Comparison of ENCODE assay signal across 10 cellular contexts in genomic region chr9:126151671-126152050, GRCh38.
DNase-seq lines count a peak whose midpoint lies in the region; ATAC-seq and TF ChIP-seq lines count a peak whose summit lies in the region.
"Had no signal": no experiment of that assay in that cellular context is flagged by ENCODE, and none has a peak within 500 bp of the region (broad histone marks: within the 10 kb centered on the region; RNA-seq: fewer than 3 reads in every experiment).

No MANE protein-coding gene starts in this region.

- TF ChIP-seq CTCF in hepatocyte (IDR thresholded peaks at IDR 0.05; ENCODE audit: poor library complexity) = no peak
- no peak for TF ChIP-seq CTCF in CD4-positive, alpha-beta T cell (IDR thresholded peaks at IDR 0.05)

- no peaks in the 10 kb centered on the region for H3K9me2 ChIP-seq in hepatocyte (replicated peaks; ENCODE audit: insufficient read depth)

- no peaks in the 10 kb centered on the region for H3K36me3 Mint-ChIP-seq in CD4-positive, alpha-beta T cell (ENCODE audit: low read depth)

- H3K4me1 ChIP-seq in hepatocyte (ENCODE audit: insufficient read depth) (peaks cover 16% of the 10 kb centered on the region), stomach smooth muscle (ENCODE audit: control insufficient read depth, insufficient read depth, low read length) (peaks cover 17% of the 10 kb centered on the region)
- H3K4me1 ChIP-seq: ascending aorta had no signal

- ATAC-seq in HG02610 (IDR thresholded peaks at IDR 0.05; ENCODE audit: unreplicated experiment) = no peak
- no peak for ATAC-seq in CD4-positive, alpha-beta T cell (ENCODE audit: poor library complexity)

- no peaks in the 10 kb centered on the region for H4K20me1 ChIP-seq in hepatocyte (ENCODE audit: insufficient read depth, poor library complexity, severe bottlenecking)

- H3K9me3 ChIP-seq in hepatocyte (ENCODE audit: low read depth) = no peaks in the 10 kb centered on the region
- peaks cover 0 to 4% of the 10 kb centered on the region in 2 donors for H3K9me3 ChIP-seq in stomach smooth muscle (ENCODE audit: control insufficient read depth in 2 of 2, low read length in 2 of 2)
- no peaks in the 10 kb centered on the region for H3K9me3 ChIP-seq in CD4-positive, alpha-beta T cell (ENCODE audit: control insufficient read depth, low read length)
- H3K9me3 ChIP-seq: ascending aorta had no signal

- H3K9ac ChIP-seq in stomach smooth muscle (ENCODE audit: low read length in 2 of 2) = peak overlapping the region in 1 of 2 donors; percentile 29

- no peaks in the 10 kb centered on the region for H3K27me3 ChIP-seq in hepatocyte
- H3K27me3 ChIP-seq in stomach smooth muscle (ENCODE audit: control insufficient read depth in 1 of 2, insufficient read depth in 2 of 2, low read length in 2 of 2) = no peaks in the 10 kb centered on the region
- peaks cover 3% of the 10 kb centered on the region for H3K27me3 ChIP-seq in CD4-positive, alpha-beta T cell (ENCODE audit: control insufficient read depth, insufficient read depth, low read length)
- H3K27me3 ChIP-seq: ascending aorta had no signal

- POLR2A ChIA-PET in CD4-positive, alpha-beta T cell (lab: Charles Lee) = no interaction called here

- DNase-seq in NCI-H2081 (lab: John Stamatoyannopoulos, UW) (peak; percentile 47 to 63), NCI-H2081 treated with DMSO at 0.1 percent for 48 hours (lab: John Stamatoyannopoulos, UW) (no peak), NCI-H2227 treated with DMSO at 0.1 percent for 48 hours (lab: John Stamatoyannopoulos, UW) (peak; percentile 18), hepatocyte (ENCODE audit: low spot score) (no peak)
- DNase-seq in CD4-positive, alpha-beta T cell = no peak
- no peak for DNase-seq in stimulated activated CD4-positive, alpha-beta T cell treated with anti-CD3 and anti-CD28 coated beads, Interleukin-4, amount 100 ng/mL, for 1 hour
- DNase-seq: KG1 had no signal

- no peaks in the 10 kb centered on the region for H3K36me3 ChIP-seq in hepatocyte (replicated peaks; ENCODE audit: insufficient read depth, low read depth)
- H3K36me3 ChIP-seq in stomach smooth muscle (ENCODE audit: control insufficient read depth in 2 of 2, insufficient read depth in 2 of 2, low read length in 2 of 2) = no peaks in the 10 kb centered on the region
- H3K36me3 ChIP-seq: ascending aorta had no signal

- peaks cover 25% of the 10 kb centered on the region for H3K27me3 Mint-ChIP-seq in CD4-positive, alpha-beta T cell

- peaks cover 1% of the 10 kb centered on the region for H3K4me1 Mint-ChIP-seq in CD4-positive, alpha-beta T cell (ENCODE audit: low read depth)

- H2AFZ ChIP-seq in hepatocyte = peak overlapping the region; percentile 55

- 38% methylated on average over 5 of the region's 5 CpGs for WGBS in hepatocyte (ENCODE audit: low lambda C conversion rate, missing lambda C conversion rate)

- no peaks in the 10 kb centered on the region for H3K79me2 ChIP-seq in hepatocyte

- H3K4me3 Mint-ChIP-seq in CD4-positive, alpha-beta T cell = no peak overlapping the region

- peak overlapping the region; percentile 50 for H3K4me2 ChIP-seq in hepatocyte

- no peak overlapping the region for H3K27ac ChIP-seq in hepatocyte
- H3K27ac ChIP-seq in stomach smooth muscle (ENCODE audit: low read length) = peak overlapping the region; percentile 37
- no peak overlapping the region for H3K27ac ChIP-seq in CD4-positive, alpha-beta T cell (ENCODE audit: low read depth, low read length)
- H3K27ac ChIP-seq: ascending aorta had no signal

- H3K27ac Mint-ChIP-seq in CD4-positive, alpha-beta T cell = no peak overlapping the region

- intact Hi-C loops in CD4-positive, alpha-beta T cell (cut with DNase I, micrococcal nuclease) = no loop called here

- CTCF ChIA-PET in CD4-positive, alpha-beta T cell (lab: Charles Lee) = no interaction called here

- no peaks in the 10 kb centered on the region for H3K9me3 Mint-ChIP-seq in CD4-positive, alpha-beta T cell

- H3K4me3 ChIP-seq in hepatocyte (no peak overlapping the region), stomach smooth muscle (ENCODE audit: low read length in 2 of 2) (peak overlapping the region in 1 of 2 donors; percentile 54)
- H3K4me3 ChIP-seq: ascending aorta had no signal

Comparison
In these comparisons a context has a peak if more than half of its experiments do, and no peak if none do; other contexts are left out.
1. DNase-seq: peak in NCI-H2081 (2 of 2) and NCI-H2227 treated with DMSO at 0.1 percent for 48 hours (single experiment); none in NCI-H2081 treated with DMSO at 0.1 percent for 48 hours (single experiment), hepatocyte (single experiment), CD4-positive, alpha-beta T cell (0 of 10) and stimulated activated CD4-positive, alpha-beta T cell treated with anti-CD3 and anti-CD28 coated beads, Interleukin-4, amount 100 ng/mL, for 1 hour (single experiment).